ENCODE assay signal across 2 cellular contexts in the genomic region with DNA sequence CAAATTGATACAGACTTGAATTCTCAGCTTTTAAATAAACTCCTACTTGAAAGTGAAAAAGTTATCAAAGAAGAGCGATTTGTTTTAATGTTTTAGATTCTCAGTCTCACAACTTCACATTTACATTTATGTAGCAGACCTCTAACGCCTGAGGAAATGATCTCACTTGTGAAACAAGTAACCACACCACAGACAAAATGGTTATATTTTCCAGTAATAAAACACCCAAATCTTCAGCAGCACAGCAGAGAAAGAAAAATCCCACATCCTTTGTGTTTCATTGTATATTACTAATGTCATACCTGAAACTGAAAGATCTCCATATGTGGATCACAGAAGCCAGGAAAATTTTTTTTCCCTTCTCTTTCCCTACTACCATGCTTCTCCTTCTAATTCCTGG.
TF ChIP-seq lines count a peak whose summit lies in the region.

No MANE protein-coding gene starts in this region.

TF ChIP-seq in SK-N-SH, 30 proteins besides CTCF, POLR2A, EP300 and RAD21 (continued from another document):
- TF ChIP-seq TCF12 (IDR thresholded peaks at IDR 0.05) (no peak), POLR2AphosphoS5 (IDR thresholded peaks at IDR 0.05; ENCODE audit: low read depth, low read length) (no peak), TAF1 (IDR thresholded peaks at IDR 0.05; ENCODE audit: borderline replicate concordance, low read depth, low read length) (no peak), USF1 (IDR thresholded peaks at IDR 0.05; ENCODE audit: borderline replicate concordance, low read depth) (no peak), REST (IDR thresholded peaks at IDR 0.05; ENCODE audit: low read depth, low read length) (no peak), FOSL2 (IDR thresholded peaks at IDR 0.05; ENCODE audit: borderline replicate concordance, low read depth) (no peak), JUND (IDR thresholded peaks at IDR 0.05) (no peak), GATA2 (CRISPR knock-in tag; IDR thresholded peaks at IDR 0.05) (no peak), FOXM1 (IDR thresholded peaks at IDR 0.05; ENCODE audit: low read depth) (no peak), CHD2 (IDR thresholded peaks at IDR 0.05; ENCODE audit: low read length, partially characterized antibody) (no peak)
- TF ChIP-seq, protein P1, sequence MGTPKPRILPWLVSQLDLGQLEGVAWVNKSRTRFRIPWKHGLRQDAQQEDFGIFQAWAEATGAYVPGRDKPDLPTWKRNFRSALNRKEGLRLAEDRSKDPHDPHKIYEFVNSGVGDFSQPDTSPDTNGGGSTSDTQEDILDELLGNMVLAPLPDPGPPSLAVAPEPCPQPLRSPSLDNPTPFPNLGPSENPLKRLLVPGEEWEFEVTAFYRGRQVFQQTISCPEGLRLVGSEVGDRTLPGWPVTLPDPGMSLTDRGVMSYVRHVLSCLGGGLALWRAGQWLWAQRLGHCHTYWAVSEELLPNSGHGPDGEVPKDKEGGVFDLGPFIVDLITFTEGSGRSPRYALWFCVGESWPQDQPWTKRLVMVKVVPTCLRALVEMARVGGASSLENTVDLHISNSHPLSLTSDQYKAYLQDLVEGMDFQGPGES (IDR thresholded peaks at IDR 0.05; ENCODE audit: low read depth, low read length), result no peak

TF ChIP-seq in SK-N-SH treated with all-trans-retinoic acid at 6 μM for 48 hours, 23 proteins besides CTCF, POLR2A, EP300 and RAD21 (continued from another document):
- TF ChIP-seq, protein P2, sequence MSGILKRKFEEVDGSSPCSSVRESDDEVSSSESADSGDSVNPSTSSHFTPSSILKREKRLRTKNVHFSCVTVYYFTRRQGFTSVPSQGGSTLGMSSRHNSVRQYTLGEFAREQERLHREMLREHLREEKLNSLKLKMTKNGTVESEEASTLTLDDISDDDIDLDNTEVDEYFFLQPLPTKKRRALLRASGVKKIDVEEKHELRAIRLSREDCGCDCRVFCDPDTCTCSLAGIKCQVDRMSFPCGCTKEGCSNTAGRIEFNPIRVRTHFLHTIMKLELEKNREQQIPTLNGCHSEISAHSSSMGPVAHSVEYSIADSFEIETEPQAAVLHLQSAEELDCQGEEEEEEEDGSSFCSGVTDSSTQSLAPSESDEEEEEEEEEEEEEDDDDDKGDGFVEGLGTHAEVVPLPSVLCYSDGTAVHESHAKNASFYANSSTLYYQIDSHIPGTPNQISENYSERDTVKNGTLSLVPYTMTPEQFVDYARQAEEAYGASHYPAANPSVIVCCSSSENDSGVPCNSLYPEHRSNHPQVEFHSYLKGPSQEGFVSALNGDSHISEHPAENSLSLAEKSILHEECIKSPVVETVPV (CRISPR knock-in tag; IDR thresholded peaks at IDR 0.05), result no peak
- no peak for TF ChIP-seq PPARA (CRISPR knock-in tag; IDR thresholded peaks at IDR 0.05; ENCODE audit: borderline replicate concordance)
